In genomic region chr13:99351772-99352171, GRCh38 we compare ENCODE assay signal across 17 cellular contexts. TPM values are rescaled to one million over a fixed set of nuclear protein-coding genes. Genes with fewer than 3 reads are reported as not detected.
A peak's percentile ranks its signal among the peaks of the same experiment; 100 is the strongest.
DNase-seq lines count a peak whose midpoint lies in the region; ATAC-seq, FAIRE-seq and TF ChIP-seq lines count a peak whose summit lies in the region.
"Had no signal": no experiment of that assay in that cellular context is flagged by ENCODE, and none has a peak within 500 bp of the region (broad histone marks: within the 10 kb centered on the region; RNA-seq: fewer than 3 reads in every experiment).

No MANE protein-coding gene starts in this region.

- H3K27me3 ChIP-seq in small intestine (ENCODE audit: control insufficient read depth in 2 of 2, insufficient read depth in 2 of 2, low read length in 2 of 2) (no peaks in the 10 kb centered on the region), upper lobe of right lung (no peaks in the 10 kb centered on the region), SK-N-SH (ENCODE audit: insufficient read depth) (no peaks in the 10 kb centered on the region)
- H3K27me3 ChIP-seq: right lobe of liver had no signal

- TF ChIP-seq RAD21 in SK-N-SH (IDR thresholded peaks at IDR 0.05; ENCODE audit: low read length), result no peak

- no peak overlapping the region for H3K9ac ChIP-seq in SK-N-SH

- H3K9me3 ChIP-seq in small intestine (ENCODE audit: control insufficient read depth, low read depth) (no peaks in the 10 kb centered on the region), upper lobe of right lung (no peaks in the 10 kb centered on the region), SK-N-SH (no peaks in the 10 kb centered on the region)
- H3K9me3 ChIP-seq: right lobe of liver had no signal

- FAIRE-seq in small intestine (lab: Jason Lieb, UNC), result no peak

- H3K4me2 ChIP-seq in SK-N-SH, result no peak overlapping the region

- 64 to 87% (median 74%) methylated on average over 4 of the region's 4 CpGs for WGBS in small intestine, 3 donors
- WGBS in SK-N-SH (ENCODE audit: low lambda C conversion rate), result 98% methylated on average over 4 of the region's 4 CpGs

- H3K36me3 Mint-ChIP-seq in activated T-helper 2 cell treated with anti-CD3 and anti-CD28 coated beads, Interferon-gamma antibody, Interleukin-2, Interleukin-4, amounts not matched to agents 10 μg/mL and 5 μg/mL and 100 μg/mL, durations not matched to agents 14 hours and 24 hours and 36 hours (ENCODE audit: low read depth), result peaks cover 74% of the 10 kb centered on the region

- peak; percentile 47 for DNase-seq in activated CD4-positive, alpha-beta T cell treated with anti-CD3 and anti-CD28 coated beads for 48 hours
- DNase-seq in activated CD4-positive, alpha-beta T cell treated with anti-CD3 and anti-CD28 coated beads for 1 hour, result no peak
- no peak for DNase-seq in activated T-helper 2 cell treated with anti-CD3 and anti-CD28 coated beads, Interferon-gamma antibody, Interleukin-2, Interleukin-4, amounts not matched to agents 10 μg/mL and 5 μg/mL and 100 μg/mL, durations not matched to agents 14 hours and 24 hours and 36 hours (ENCODE audit: low spot score)
- DNase-seq in small intestine (peak; percentile 43), NCI-H2029 (lab: John Stamatoyannopoulos, UW) (no peak), upper lobe of right lung (no peak), SK-N-SH (no peak)
- DNase-seq: COR-L47; effector CD8-positive, alpha-beta T cell; foreskin fibroblast; GDM1; mesenchymal stem cell; right lobe of liver; SHP77 treated with DMSO at 0.1 percent for 48 hours had no signal

- peaks cover 3 to 7% of the 10 kb centered on the region in 2 donors for H3K4me1 ChIP-seq in small intestine (ENCODE audit: control insufficient read depth in 2 of 2, insufficient read depth in 1 of 2, low read depth in 1 of 2, low read length in 1 of 2)
- H3K4me1 ChIP-seq in upper lobe of right lung, result peaks cover 14% of the 10 kb centered on the region
- H3K4me1 ChIP-seq in SK-N-SH (ENCODE audit: control insufficient read depth in 1 of 2, insufficient read depth in 2 of 2, low read depth in 1 of 2, low read length in 1 of 2), result peaks cover 4 to 18% of the 10 kb centered on the region in 2 experiments; a peak in 2 of 4 replicates
- H3K4me1 ChIP-seq: right lobe of liver had no signal

- ATAC-seq in GM21723 (IDR thresholded peaks at IDR 0.05; ENCODE audit: unreplicated experiment) (peak; percentile 39), upper lobe of right lung (no peak)

- H4K20me1 ChIP-seq in SK-N-SH (ENCODE audit: insufficient read depth), result peaks cover 4% of the 10 kb centered on the region; the same call in 1 of the 2 replicates

- no peak overlapping the region for H3K4me3 ChIP-seq in small intestine (ENCODE audit: low read depth in 1 of 2, low read length in 2 of 2)
- no peak overlapping the region for H3K4me3 ChIP-seq in upper lobe of right lung
- no peak overlapping the region for H3K4me3 ChIP-seq in SK-N-SH (ENCODE audit: low read depth in 2 of 2, low read length in 1 of 2)
- H3K4me3 ChIP-seq: right lobe of liver had no signal

- no peaks in the 10 kb centered on the region for H3K79me2 ChIP-seq in SK-N-SH (ENCODE audit: insufficient read depth)

- TF ChIP-seq CTCF in upper lobe of right lung (IDR thresholded peaks at IDR 0.05), result no peak
- TF ChIP-seq CTCF in SK-N-SH (IDR thresholded peaks at IDR 0.05), result no peak

- intact Hi-C loops in activated T-helper 2 cell treated with anti-CD3 and anti-CD28 coated beads, Interferon-gamma antibody, Interleukin-2, Interleukin-4, amounts not matched to agents 10 μg/mL and 5 μg/mL and 100 μg/mL, durations not matched to agents 14 hours and 24 hours and 36 hours (cut with micrococcal nuclease), result loop anchor here (2.0 kb wide), 2 partner anchors 15 to 137 kb away; no protein-coding TSS in a partner anchor
- intact Hi-C loops in upper lobe of right lung (cut with DNase I), result no loop called here

- peak overlapping the region; percentile 98 for H3K27ac Mint-ChIP-seq in activated T-helper 2 cell treated with anti-CD3 and anti-CD28 coated beads, Interferon-gamma antibody, Interleukin-2, Interleukin-4, amounts not matched to agents 10 μg/mL and 5 μg/mL and 100 μg/mL, durations not matched to agents 14 hours and 24 hours and 36 hours
- H3K27ac Mint-ChIP-seq: brain had no signal

- H3K27me3 Mint-ChIP-seq in activated T-helper 2 cell treated with anti-CD3 and anti-CD28 coated beads, Interferon-gamma antibody, Interleukin-2, Interleukin-4, amounts not matched to agents 10 μg/mL and 5 μg/mL and 100 μg/mL, durations not matched to agents 14 hours and 24 hours and 36 hours (ENCODE audit: low read depth), result no peaks in the 10 kb centered on the region
- H3K27me3 Mint-ChIP-seq: brain had no signal

- POLR2A ChIA-PET in SK-N-SH (lab: Yijun Ruan, JAX), result no interaction called here

- H3K9me2 ChIP-seq in SK-N-SH, result no peaks in the 10 kb centered on the region

- no peaks in the 10 kb centered on the region for H3K9me3 Mint-ChIP-seq in activated T-helper 2 cell treated with anti-CD3 and anti-CD28 coated beads, Interferon-gamma antibody, Interleukin-2, Interleukin-4, amounts not matched to agents 10 μg/mL and 5 μg/mL and 100 μg/mL, durations not matched to agents 14 hours and 24 hours and 36 hours
- H3K9me3 Mint-ChIP-seq: brain had no signal

- H3F3A ChIP-seq in SK-N-SH (replicated peaks; ENCODE audit: insufficient read depth), result peaks cover 10% of the 10 kb centered on the region

- no peak overlapping the region for H2AFZ ChIP-seq in SK-N-SH (ENCODE audit: low read depth)

- peak overlapping the region; percentile 65 for H3K4me3 Mint-ChIP-seq in activated T-helper 2 cell treated with anti-CD3 and anti-CD28 coated beads, Interferon-gamma antibody, Interleukin-2, Interleukin-4, amounts not matched to agents 10 μg/mL and 5 μg/mL and 100 μg/mL, durations not matched to agents 14 hours and 24 hours and 36 hours (ENCODE audit: low read depth)
- H3K4me3 Mint-ChIP-seq: brain had no signal

- H3K27ac ChIP-seq in small intestine (ENCODE audit: low read depth in 1 of 2, low read length in 1 of 2) (no peak overlapping the region), upper lobe of right lung (no peak overlapping the region), SK-N-SH (ENCODE audit: low read depth in 2 of 2, low read length in 1 of 2) (no peak overlapping the region)
- H3K27ac ChIP-seq: right lobe of liver had no signal

- peaks cover 74% of the 10 kb centered on the region for H3K4me1 Mint-ChIP-seq in activated T-helper 2 cell treated with anti-CD3 and anti-CD28 coated beads, Interferon-gamma antibody, Interleukin-2, Interleukin-4, amounts not matched to agents 10 μg/mL and 5 μg/mL and 100 μg/mL, durations not matched to agents 14 hours and 24 hours and 36 hours (ENCODE audit: low read depth)

- CTCF ChIA-PET in SK-N-SH (lab: Yijun Ruan, JAX), result interaction anchor here (0.5 to 1.9 kb wide), 4 partner anchors 8 to 1746 kb away, joined by 3 to 7 read pairs (median 3); no protein-coding TSS in a partner anchor

- TF ChIP-seq EP300 in SK-N-SH (IDR thresholded peaks at IDR 0.05; ENCODE audit: borderline replicate concordance in 1 of 2, low read depth in 1 of 2, low read length in 1 of 2), result no peak

- H3K36me3 ChIP-seq in small intestine (ENCODE audit: control insufficient read depth in 2 of 2, insufficient read depth in 2 of 2, low read length in 2 of 2) (peaks cover 3 to 11% of the 10 kb centered on the region in 2 donors), upper lobe of right lung (peaks cover 7% of the 10 kb centered on the region), SK-N-SH (replicated peaks in 1 of 2; ENCODE audit: control insufficient read depth in 1 of 2, insufficient read depth in 2 of 2, low read length in 1 of 2) (peaks cover 0 to 30% of the 10 kb centered on the region in 2 experiments)

TF ChIP-seq in SK-N-SH, 30 proteins besides CTCF, POLR2A, EP300 and RAD21:
- no peak for TF ChIP-seq FOSL2 (IDR thresholded peaks at IDR 0.05; ENCODE audit: borderline replicate concordance, low read depth)

RNA-seq across cellular contexts. Expression of gene GPR183, which starts 44.6 kb away (rescaled TPM):
- 143 and 147 TPM in 2 replicates for total RNA-seq in activated T-helper 2 cell treated with anti-CD3 and anti-CD28 coated beads, Interferon-gamma antibody, Interleukin-2, Interleukin-4, amounts not matched to agents 10 μg/mL and 5 μg/mL and 100 μg/mL, durations not matched to agents 14 hours and 24 hours and 36 hours
- polyA plus RNA-seq in small intestine (1 to 10 TPM in 2 of 3 donors, not detected in 1; 2.4 to 5.5 TPM), SK-N-SH (2012; rRNA removed) (0.07 and 0.10 TPM in 2 replicates)
- 13.6 TPM for total RNA-seq in upper lobe of right lung
- polyA plus RNA-seq in SK-N-SH (2012; cell fraction: cytosol; rRNA removed), result 0.03 and 0.24 TPM in 2 replicates
- polyA plus RNA-seq in SK-N-SH (2012; cell fraction: nucleus; rRNA removed), result 0.10 TPM in 1 of 2 replicates, not detected in the other
- total RNA-seq: A172 had no signal

Comparison
In these comparisons a context has a peak if more than half of its experiments do, and no peak if none do; other contexts are left out.
1. DNase-seq: peak in activated CD4-positive, alpha-beta T cell treated with anti-CD3 and anti-CD28 coated beads for 48 hours (single experiment) and small intestine (single experiment); none in activated CD4-positive, alpha-beta T cell treated with anti-CD3 and anti-CD28 coated beads for 1 hour (single experiment), activated T-helper 2 cell treated with anti-CD3 and anti-CD28 coated beads, Interferon-gamma antibody, Interleukin-2, Interleukin-4, amounts not matched to agents 10 μg/mL and 5 μg/mL and 100 μg/mL, durations not matched to agents 14 hours and 24 hours and 36 hours (single experiment), NCI-H2029 (single experiment), upper lobe of right lung (single experiment) and SK-N-SH (single experiment).